ENCODE assay signal across 1 cellular context in the genomic region with DNA sequence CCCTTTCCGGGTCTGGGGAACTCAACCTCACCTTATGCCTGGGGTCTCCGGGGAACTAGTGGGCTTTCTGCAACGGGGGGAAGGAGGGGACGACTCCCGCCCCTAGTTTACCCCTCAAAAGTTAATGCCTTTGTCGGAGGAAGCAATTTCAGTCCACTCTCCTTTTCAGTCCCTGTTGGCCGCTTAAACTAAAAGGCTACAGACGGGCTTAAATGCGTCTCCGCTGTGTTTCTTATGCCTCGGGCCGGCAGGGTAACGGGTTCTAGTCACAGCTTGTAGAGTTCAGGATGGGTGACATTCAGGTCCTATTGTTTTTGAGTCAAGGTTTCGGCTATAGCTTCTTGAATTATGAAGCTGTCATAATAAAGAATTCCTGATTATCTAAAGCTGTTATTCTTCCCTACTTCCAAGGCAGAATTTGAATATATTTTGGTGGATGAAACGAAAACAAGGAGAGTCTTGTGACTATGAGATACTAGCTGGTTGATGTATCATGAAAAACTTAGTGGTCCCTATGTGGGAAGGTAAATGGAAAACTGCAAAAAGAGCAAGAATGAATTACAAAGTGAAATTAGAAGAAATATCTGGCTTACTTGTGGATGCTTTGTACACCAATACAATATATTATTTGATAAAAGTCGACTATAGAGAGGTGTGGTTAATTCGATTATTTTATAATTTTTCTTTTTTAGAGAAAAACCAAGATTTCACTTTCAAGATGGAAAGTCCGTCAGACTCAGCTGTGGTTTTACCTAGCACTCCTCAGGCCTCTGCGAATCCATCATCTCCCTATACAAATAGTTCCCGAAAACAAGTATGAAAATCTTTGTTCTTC.
TF ChIP-seq lines count a peak whose summit lies in the region.

No MANE protein-coding gene starts in this region.

TF ChIP-seq in K562, 482 proteins besides CTCF, POLR2A, EP300 and RAD21:
- TF ChIP-seq, protein P1, sequence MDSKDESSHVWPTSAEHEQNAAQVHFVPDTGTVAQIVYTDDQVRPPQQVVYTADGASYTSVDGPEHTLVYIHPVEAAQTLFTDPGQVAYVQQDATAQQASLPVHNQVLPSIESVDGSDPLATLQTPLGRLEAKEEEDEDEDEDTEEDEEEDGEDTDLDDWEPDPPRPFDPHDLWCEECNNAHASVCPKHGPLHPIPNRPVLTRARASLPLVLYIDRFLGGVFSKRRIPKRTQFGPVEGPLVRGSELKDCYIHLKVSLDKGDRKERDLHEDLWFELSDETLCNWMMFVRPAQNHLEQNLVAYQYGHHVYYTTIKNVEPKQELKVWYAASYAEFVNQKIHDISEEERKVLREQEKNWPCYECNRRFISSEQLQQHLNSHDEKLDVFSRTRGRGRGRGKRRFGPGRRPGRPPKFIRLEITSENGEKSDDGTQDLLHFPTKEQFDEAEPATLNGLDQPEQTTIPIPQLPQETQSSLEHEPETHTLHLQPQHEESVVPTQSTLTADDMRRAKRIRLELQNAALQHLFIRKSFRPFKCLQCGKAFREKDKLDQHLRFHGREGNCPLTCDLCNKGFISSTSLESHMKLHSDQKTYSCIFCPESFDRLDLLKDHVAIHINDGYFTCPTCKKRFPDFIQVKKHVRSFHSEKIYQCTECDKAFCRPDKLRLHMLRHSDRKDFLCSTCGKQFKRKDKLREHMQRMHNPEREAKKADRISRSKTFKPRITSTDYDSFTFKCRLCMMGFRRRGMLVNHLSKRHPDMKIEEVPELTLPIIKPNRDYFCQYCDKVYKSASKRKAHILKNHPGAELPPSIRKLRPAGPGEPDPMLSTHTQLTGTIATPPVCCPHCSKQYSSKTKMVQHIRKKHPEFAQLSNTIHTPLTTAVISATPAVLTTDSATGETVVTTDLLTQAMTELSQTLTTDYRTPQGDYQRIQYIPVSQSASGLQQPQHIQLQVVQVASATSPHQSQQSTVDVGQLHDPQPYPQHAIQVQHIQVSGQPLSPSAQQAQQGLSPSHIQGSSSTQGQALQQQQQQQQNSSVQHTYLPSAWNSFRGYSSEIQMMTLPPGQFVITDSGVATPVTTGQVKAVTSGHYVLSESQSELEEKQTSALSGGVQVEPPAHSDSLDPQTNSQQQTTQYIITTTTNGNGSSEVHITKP (IDR thresholded peaks at IDR 0.05; ENCODE audit: partially characterized antibody): peak; percentile 95
- TF ChIP-seq RBBP5 (IDR thresholded peaks at IDR 0.05; ENCODE audit: borderline replicate concordance, insufficient read depth, low read length, poor library complexity, severe bottlenecking): peak; percentile 2
- TF ChIP-seq GTF2A2 (tag; IDR thresholded peaks at IDR 0.05): no peak
- TF ChIP-seq, protein P2, sequence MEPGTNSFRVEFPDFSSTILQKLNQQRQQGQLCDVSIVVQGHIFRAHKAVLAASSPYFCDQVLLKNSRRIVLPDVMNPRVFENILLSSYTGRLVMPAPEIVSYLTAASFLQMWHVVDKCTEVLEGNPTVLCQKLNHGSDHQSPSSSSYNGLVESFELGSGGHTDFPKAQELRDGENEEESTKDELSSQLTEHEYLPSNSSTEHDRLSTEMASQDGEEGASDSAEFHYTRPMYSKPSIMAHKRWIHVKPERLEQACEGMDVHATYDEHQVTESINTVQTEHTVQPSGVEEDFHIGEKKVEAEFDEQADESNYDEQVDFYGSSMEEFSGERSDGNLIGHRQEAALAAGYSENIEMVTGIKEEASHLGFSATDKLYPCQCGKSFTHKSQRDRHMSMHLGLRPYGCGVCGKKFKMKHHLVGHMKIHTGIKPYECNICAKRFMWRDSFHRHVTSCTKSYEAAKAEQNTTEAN (CRISPR knock-in tag; IDR thresholded peaks at IDR 0.05): no peak
- TF ChIP-seq, protein P3, sequence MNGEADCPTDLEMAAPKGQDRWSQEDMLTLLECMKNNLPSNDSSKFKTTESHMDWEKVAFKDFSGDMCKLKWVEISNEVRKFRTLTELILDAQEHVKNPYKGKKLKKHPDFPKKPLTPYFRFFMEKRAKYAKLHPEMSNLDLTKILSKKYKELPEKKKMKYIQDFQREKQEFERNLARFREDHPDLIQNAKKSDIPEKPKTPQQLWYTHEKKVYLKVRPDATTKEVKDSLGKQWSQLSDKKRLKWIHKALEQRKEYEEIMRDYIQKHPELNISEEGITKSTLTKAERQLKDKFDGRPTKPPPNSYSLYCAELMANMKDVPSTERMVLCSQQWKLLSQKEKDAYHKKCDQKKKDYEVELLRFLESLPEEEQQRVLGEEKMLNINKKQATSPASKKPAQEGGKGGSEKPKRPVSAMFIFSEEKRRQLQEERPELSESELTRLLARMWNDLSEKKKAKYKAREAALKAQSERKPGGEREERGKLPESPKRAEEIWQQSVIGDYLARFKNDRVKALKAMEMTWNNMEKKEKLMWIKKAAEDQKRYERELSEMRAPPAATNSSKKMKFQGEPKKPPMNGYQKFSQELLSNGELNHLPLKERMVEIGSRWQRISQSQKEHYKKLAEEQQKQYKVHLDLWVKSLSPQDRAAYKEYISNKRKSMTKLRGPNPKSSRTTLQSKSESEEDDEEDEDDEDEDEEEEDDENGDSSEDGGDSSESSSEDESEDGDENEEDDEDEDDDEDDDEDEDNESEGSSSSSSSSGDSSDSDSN (IDR thresholded peaks at IDR 0.05; ENCODE audit: borderline replicate concordance in 1 of 2, low read depth in 2 of 2, low read length in 2 of 2): 0 out of 4 replicates have a peak, but pooled peaks of 1 of the 2 experiments have one; percentile 28
- TF ChIP-seq NFRKB (IDR thresholded peaks at IDR 0.05; ENCODE audit: low read depth): peak; percentile 41; the same call in 1 of the 2 replicates
- TF ChIP-seq TAF9B (IDR thresholded peaks at IDR 0.05; ENCODE audit: partially characterized antibody): peak; percentile 57
- no peak for TF ChIP-seq ZNF146 (CRISPR knock-in tag; IDR thresholded peaks at IDR 0.05; ENCODE audit: unreplicated experiment)
- no peak for TF ChIP-seq FUS (optimal IDR thresholded peaks at IDR 0.05; ENCODE audit: low read depth, low read length)
- 0 out of 2 replicates have a peak, but pooled peaks have one; percentile 85 for TF ChIP-seq TAF7 (tag; IDR thresholded peaks at IDR 0.05)
- TF ChIP-seq, protein P4, sequence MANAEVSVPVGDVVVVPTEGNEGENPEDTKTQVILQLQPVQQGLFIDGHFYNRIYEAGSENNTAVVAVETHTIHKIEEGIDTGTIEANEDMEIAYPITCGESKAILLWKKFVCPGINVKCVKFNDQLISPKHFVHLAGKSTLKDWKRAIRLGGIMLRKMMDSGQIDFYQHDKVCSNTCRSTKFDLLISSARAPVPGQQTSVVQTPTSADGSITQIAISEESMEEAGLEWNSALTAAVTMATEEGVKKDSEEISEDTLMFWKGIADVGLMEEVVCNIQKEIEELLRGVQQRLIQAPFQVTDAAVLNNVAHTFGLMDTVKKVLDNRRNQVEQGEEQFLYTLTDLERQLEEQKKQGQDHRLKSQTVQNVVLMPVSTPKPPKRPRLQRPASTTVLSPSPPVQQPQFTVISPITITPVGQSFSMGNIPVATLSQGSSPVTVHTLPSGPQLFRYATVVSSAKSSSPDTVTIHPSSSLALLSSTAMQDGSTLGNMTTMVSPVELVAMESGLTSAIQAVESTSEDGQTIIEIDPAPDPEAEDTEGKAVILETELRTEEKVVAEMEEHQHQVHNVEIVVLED (CRISPR knock-in tag; IDR thresholded peaks at IDR 0.05): no peak
- peak; percentile 26; the same call in 1 of the 2 replicates for TF ChIP-seq TOE1 (IDR thresholded peaks at IDR 0.05; ENCODE audit: borderline replicate concordance)
- no peak for TF ChIP-seq TOE1 (CRISPR knock-in tag; IDR thresholded peaks at IDR 0.05; ENCODE audit: borderline replicate concordance, low read depth)
- TF ChIP-seq, protein P5, sequence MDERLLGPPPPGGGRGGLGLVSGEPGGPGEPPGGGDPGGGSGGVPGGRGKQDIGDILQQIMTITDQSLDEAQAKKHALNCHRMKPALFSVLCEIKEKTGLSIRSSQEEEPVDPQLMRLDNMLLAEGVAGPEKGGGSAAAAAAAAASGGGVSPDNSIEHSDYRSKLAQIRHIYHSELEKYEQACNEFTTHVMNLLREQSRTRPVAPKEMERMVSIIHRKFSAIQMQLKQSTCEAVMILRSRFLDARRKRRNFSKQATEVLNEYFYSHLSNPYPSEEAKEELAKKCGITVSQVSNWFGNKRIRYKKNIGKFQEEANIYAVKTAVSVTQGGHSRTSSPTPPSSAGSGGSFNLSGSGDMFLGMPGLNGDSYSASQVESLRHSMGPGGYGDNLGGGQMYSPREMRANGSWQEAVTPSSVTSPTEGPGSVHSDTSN (CRISPR knock-in tag; IDR thresholded peaks at IDR 0.05; ENCODE audit: low read depth): no peak
- TF ChIP-seq, protein P5 (tag; conservative IDR thresholded peaks at IDR 0.05; ENCODE audit: low read depth): 0 out of 2 replicates have a peak, but pooled peaks have one; percentile 1
- peak; percentile 10 for TF ChIP-seq TBP (optimal IDR thresholded peaks at IDR 0.05; ENCODE audit: low read depth, low read length)
